Comparison of ENCODE assay signal across 21 cellular contexts in genomic region chr20:54106162-54106561, GRCh38. TPM values are rescaled to one million over a fixed set of nuclear protein-coding genes. Genes with fewer than 3 reads are reported as not detected.
DNase-seq lines count a peak whose midpoint lies in the region; ATAC-seq, FAIRE-seq and TF ChIP-seq lines count a peak whose summit lies in the region.
"Had no signal": no experiment of that assay in that cellular context is flagged by ENCODE, and none has a peak within 500 bp of the region (broad histone marks: within the 10 kb centered on the region; RNA-seq: fewer than 3 reads in every experiment).

No MANE protein-coding gene starts in this region.

- dilution Hi-C loops in mammary epithelial cell (cut with HindIII; ENCODE audit: low sequenced_read_pairs) (no loop called here), keratinocyte (cut with MboI; ENCODE audit: extremely low pct_ligation_motif_present, low sequenced_read_pairs) (no loop called here)

- H3K4me2 ChIP-seq in mammary epithelial cell (ENCODE audit: insufficient read depth, low read depth, low read length) (peak overlapping the region; percentile 34), keratinocyte (ENCODE audit: control insufficient read depth, extremely low read depth, insufficient read depth, low read depth, low read length) (peak overlapping the region; percentile 61)
- H3K4me2 ChIP-seq: GM23338 had no signal

- H3K36me3 ChIP-seq in breast epithelium, result no peaks in the 10 kb centered on the region
- no peaks in the 10 kb centered on the region for H3K36me3 ChIP-seq in mammary epithelial cell (ENCODE audit: insufficient read depth, low read length)
- H3K36me3 ChIP-seq in keratinocyte (ENCODE audit: control insufficient read depth in 2 of 2, extremely low read depth in 1 of 2, insufficient read depth in 2 of 2, low read length in 2 of 2), result no peaks in the 10 kb centered on the region
- H3K36me3 ChIP-seq: BE2C had no signal

- H2AFZ ChIP-seq in mammary epithelial cell (ENCODE audit: low read depth, low read length), result peak overlapping the region; percentile 59
- H2AFZ ChIP-seq in keratinocyte (ENCODE audit: control insufficient read depth, low read length), result peak overlapping the region; percentile 59
- H2AFZ ChIP-seq: GM23338 had no signal

- intact Hi-C loops in MCF 10A (cut with micrococcal nuclease) (no loop called here), breast epithelium (cut with DNase I; ENCODE audit: low total_unique reads) (no loop called here), mammary epithelial cell (cut with micrococcal nuclease) (loop anchor here (1.0 kb wide), 1 partner anchor 17 kb away; no protein-coding TSS in a partner anchor)

- no peaks in the 10 kb centered on the region for H3K9me1 ChIP-seq in keratinocyte (ENCODE audit: control insufficient read depth, extremely low read depth, insufficient read depth, low read length)

- no peak overlapping the region for H3K4me3 Mint-ChIP-seq in MCF 10A (ENCODE audit: unreplicated experiment)
- H3K4me3 Mint-ChIP-seq: CD4-positive, CD25-positive, alpha-beta regulatory T cell; CD8-positive, alpha-beta memory T cell; GM23338 had no signal

- H3K9ac ChIP-seq in mammary epithelial cell (ENCODE audit: insufficient read depth, low read length) (no peak overlapping the region), keratinocyte (ENCODE audit: control insufficient read depth, extremely low read depth, insufficient read depth, low read length) (peak overlapping the region; percentile 28)

- no peaks in the 10 kb centered on the region for H3K4me1 ChIP-seq in breast epithelium
- H3K4me1 ChIP-seq in mammary epithelial cell (ENCODE audit: insufficient read depth, low read length), result peaks cover 42% of the 10 kb centered on the region
- H3K4me1 ChIP-seq in keratinocyte (ENCODE audit: control insufficient read depth, extremely low read depth, insufficient read depth, low read length), result peaks cover 49% of the 10 kb centered on the region
- H3K4me1 ChIP-seq: BE2C had no signal

- no peaks in the 10 kb centered on the region for H3K79me2 ChIP-seq in mammary epithelial cell (ENCODE audit: insufficient read depth, low read length)
- no peaks in the 10 kb centered on the region for H3K79me2 ChIP-seq in keratinocyte (ENCODE audit: control insufficient read depth, insufficient read depth, low read length)

- H3K4me3 ChIP-seq in breast epithelium (no peak overlapping the region), mammary epithelial cell (replicated peaks in 1 of 3; ENCODE audit: insufficient read depth in 1 of 3, low read depth in 2 of 3, low read length in 3 of 3) (no peak overlapping the region), keratinocyte (ENCODE audit: control insufficient read depth in 2 of 3, extremely low read depth in 1 of 3, insufficient read depth in 2 of 3, low read depth in 1 of 3, low read length in 3 of 3) (no peak overlapping the region)
- H3K4me3 ChIP-seq: GM23338, K562 had no signal

- no peaks in the 10 kb centered on the region for H3K27me3 Mint-ChIP-seq in MCF 10A (ENCODE audit: insufficient read depth, unreplicated experiment)
- H3K27me3 Mint-ChIP-seq: CD4-positive, CD25-positive, alpha-beta regulatory T cell had no signal

- no peak for FAIRE-seq in keratinocyte (lab: Jason Lieb, UNC)
- no peak for FAIRE-seq in H54 (lab: Jason Lieb, UNC)
- FAIRE-seq: D721Med, G401.6, GM12892, K562 had no signal

- no peak for ATAC-seq in GM18520 (IDR thresholded peaks at IDR 0.05; ENCODE audit: unreplicated experiment)
- ATAC-seq: GM23338, K562 had no signal

- TF ChIP-seq POLR2A in breast epithelium (IDR thresholded peaks at IDR 0.05) (no peak), H54 (IDR thresholded peaks at IDR 0.05; ENCODE audit: low read depth, low read length) (no peak)

- BruUV-seq in MCF 10A (replicated peaks; lab: Mats Ljungman, UMichigan), result no TSS peak
- no TSS peak for BruUV-seq in mammary epithelial cell (replicated peaks; lab: Mats Ljungman, UMichigan)

- no peaks in the 10 kb centered on the region for H4K20me1 ChIP-seq in mammary epithelial cell (ENCODE audit: insufficient read depth, low read length)
- no peaks in the 10 kb centered on the region for H4K20me1 ChIP-seq in keratinocyte (ENCODE audit: control insufficient read depth, extremely low read depth, insufficient read depth, low read length)

- H3K36me3 Mint-ChIP-seq in MCF 10A (ENCODE audit: insufficient read depth, unreplicated experiment), result no peaks in the 10 kb centered on the region
- H3K36me3 Mint-ChIP-seq: CD4-positive, CD25-positive, alpha-beta regulatory T cell; CD8-positive, alpha-beta memory T cell had no signal

- H3K27ac ChIP-seq in breast epithelium (no peak overlapping the region), mammary epithelial cell (ENCODE audit: insufficient read depth, low read depth, low read length) (peak overlapping the region; percentile 74), keratinocyte (ENCODE audit: control insufficient read depth, insufficient read depth, low read length) (peak overlapping the region; percentile 79)

- no peaks in the 10 kb centered on the region for H3K9me3 ChIP-seq in breast epithelium
- no peaks in the 10 kb centered on the region for H3K9me3 ChIP-seq in mammary epithelial cell (replicated peaks; ENCODE audit: insufficient read depth, low read length)
- H3K9me3 ChIP-seq in keratinocyte (ENCODE audit: control insufficient read depth, low read depth, low read length), result no peaks in the 10 kb centered on the region
- H3K9me3 ChIP-seq: BE2C had no signal

- in situ Hi-C loops in mammary epithelial cell (cut with MboI; ENCODE audit: low sequenced_read_pairs in 2 of 2), result no loop called here

- no peaks in the 10 kb centered on the region for H3K27me3 ChIP-seq in breast epithelium
- no peaks in the 10 kb centered on the region for H3K27me3 ChIP-seq in mammary epithelial cell (ENCODE audit: insufficient read depth, low read length)
- no peaks in the 10 kb centered on the region for H3K27me3 ChIP-seq in keratinocyte (ENCODE audit: control insufficient read depth, extremely low read depth, insufficient read depth, low read length)

- WGBS in mammary epithelial cell (ENCODE audit: low coverage, missing lambda C conversion rate), result 46% methylated on average over 4 of the region's 4 CpGs

- peak overlapping the region; percentile 71 for H3K27ac Mint-ChIP-seq in MCF 10A (ENCODE audit: low read depth, unreplicated experiment)
- H3K27ac Mint-ChIP-seq: CD4-positive, CD25-positive, alpha-beta regulatory T cell; GM23338 had no signal

- CTCF ChIA-PET in MCF 10A (lab: Yijun Ruan, JAX) (interaction anchor here (0.6 to 24.1 kb wide), 19 partner anchors 9 to 540 kb away, joined by 3 to 1436 read pairs (median 5); partner anchors contain the start of gene PFDN4), mammary epithelial cell (lab: Charles Lee; ENCODE audit: low non-redundant PET) (interaction anchor here (0.6 kb wide), 1 partner anchor 103 kb away, joined by 4 read pairs; no protein-coding TSS in a partner anchor)

- peaks cover 21% of the 10 kb centered on the region for H3K4me1 Mint-ChIP-seq in MCF 10A (ENCODE audit: insufficient read depth, unreplicated experiment)

- DNase-seq in MCF 10A (ENCODE audit: unreplicated experiment), result no peak
- DNase-seq in breast epithelium (ENCODE audit: low spot score in 2 of 2), result no peak
- DNase-seq in mammary epithelial cell, result no peak
- DNase-seq in keratinocyte (ENCODE audit: low read depth, low spot score), result no peak
- no peak for DNase-seq in H54 (ENCODE audit: insufficient read length, low spot score)
- no peak for DNase-seq in mesenteric fat pad (ENCODE audit: low spot score)
- DNase-seq in NCI-H1417 (lab: John Stamatoyannopoulos, UW), result no peak
- DNase-seq: 8988T; BE2C; C1 segment of cervical spinal cord; CD4-positive, CD25-positive, alpha-beta regulatory T cell; CD8-positive, alpha-beta memory T cell; COR-L47; H7; IMR-90 had no signal

- no peaks in the 10 kb centered on the region for H3K9me3 Mint-ChIP-seq in MCF 10A (ENCODE audit: unreplicated experiment)
- H3K9me3 Mint-ChIP-seq: CD8-positive, alpha-beta memory T cell; GM23338 had no signal

- TF ChIP-seq CTCF in MCF 10A (IDR thresholded peaks at IDR 0.05; ENCODE audit: unreplicated experiment) (no peak), breast epithelium (IDR thresholded peaks at IDR 0.05) (no peak), mammary epithelial cell (conservative IDR thresholded peaks at IDR 0.05 in 1 of 2, IDR thresholded peaks at IDR 0.05 in 1 of 2; ENCODE audit: extremely low read depth in 1 of 2, insufficient read depth in 1 of 2, low read depth in 1 of 2, low read length in 2 of 2) (no peak), keratinocyte (optimal IDR thresholded peaks at IDR 0.05 in 1 of 3, IDR thresholded peaks at IDR 0.05 in 1 of 3, conservative IDR thresholded peaks at IDR 0.05 in 1 of 3; ENCODE audit: extremely low read depth in 1 of 3, insufficient read depth in 2 of 3, low read length in 3 of 3) (no peak)

- POLR2A ChIA-PET in MCF 10A (lab: Yijun Ruan, JAX), result interaction anchor here (0.7 to 5.8 kb wide), 20 partner anchors 9 to 512 kb away, joined by 3 to 73 read pairs (median 10); partner anchors contain the start of genes PFDN4 and ZNF217

RNA-seq across cellular contexts. Expression of gene BCAS1, which starts 35.8 kb away (rescaled TPM):
- total RNA-seq in MCF 10A (2022) (not detected in 2 replicates), breast epithelium (1 to 10 TPM in 1 of 3 donors, under 1 TPM in 1, not detected in 1; 0.98 to 3.1 TPM), mammary epithelial cell (not detected), mesenteric fat pad (0.51 TPM)
- polyA plus RNA-seq in mammary epithelial cell (not detected), keratinocyte (0.01 TPM in 1 of 3 replicates, not detected in the others)
- polyA minus RNA-seq in mammary epithelial cell (not detected), keratinocyte (not detected in 3 replicates)
- polyA plus RNA-seq in keratinocyte (2011; ENCODE audit: low read depth), result 0.11 TPM
- polyA plus RNA-seq in keratinocyte (2011; cell fraction: cytosol; rRNA removed), result not detected in 2 replicates
- polyA plus RNA-seq in keratinocyte (2011; cell fraction: nucleus; rRNA removed), result 0.04 TPM in 1 of 2 replicates, not detected in the other
- polyA plus RNA-seq in keratinocyte (2012; ENCODE audit: low replicate concordance), result 0.11 TPM in 1 of 2 replicates, not detected in the other
- polyA minus RNA-seq in keratinocyte (2011; cell fraction: cytosol; rRNA and poly(A)+ RNA removed), result not detected
- not detected in 2 replicates for polyA minus RNA-seq in keratinocyte (2011; cell fraction: nucleus; rRNA and poly(A)+ RNA removed)
- polyA plus RNA-seq: IMR-90 had no signal

Comparison
In these comparisons a context has a peak if more than half of its experiments do, and no peak if none do; other contexts are left out.
1. H3K27ac ChIP-seq: peak in mammary epithelial cell (single experiment) and keratinocyte (single experiment); none in breast epithelium (0 of 2).